ENCODE assay signal across 2 cellular contexts in genomic region chr13:98222816-98223215, GRCh38.
TF ChIP-seq lines count a peak whose summit lies in the region.

No MANE protein-coding gene starts in this region.

TF ChIP-seq in IMR-90, 13 proteins besides CTCF, POLR2A, EP300 and RAD21:
- TF ChIP-seq SMC3 (IDR thresholded peaks at IDR 0.05; ENCODE audit: low read depth, low read length), result no peak
- no peak for TF ChIP-seq MAFK (IDR thresholded peaks at IDR 0.05; ENCODE audit: low read depth, low read length)
- TF ChIP-seq RFX5 (IDR thresholded peaks at IDR 0.05; ENCODE audit: low read depth, low read length), result no peak
- TF ChIP-seq RCOR1 (IDR thresholded peaks at IDR 0.05; ENCODE audit: insufficient replicate concordance, low read length), result no peak
- TF ChIP-seq FOS (IDR thresholded peaks at IDR 0.05; ENCODE audit: low read depth, low read length), result no peak
- no peak for TF ChIP-seq MAZ (IDR thresholded peaks at IDR 0.05; ENCODE audit: borderline replicate concordance, low read depth, low read length)
- TF ChIP-seq MXI1 (IDR thresholded peaks at IDR 0.05; ENCODE audit: borderline replicate concordance, low read depth, low read length), result no peak
- no peak for TF ChIP-seq NFE2L2 (IDR thresholded peaks at IDR 0.05; ENCODE audit: low read depth, low read length)
- TF ChIP-seq BHLHE40 (IDR thresholded peaks at IDR 0.05; ENCODE audit: low read depth, low read length), result no peak
- TF ChIP-seq ELK1 (IDR thresholded peaks at IDR 0.05; ENCODE audit: borderline replicate concordance, low read depth, low read length), result no peak

TF ChIP-seq in K562, 482 proteins besides CTCF, POLR2A, EP300 and RAD21 (continues in another document):
- TF ChIP-seq PRMT5 (CRISPR knock-in tag; IDR thresholded peaks at IDR 0.05), result no peak
- TF ChIP-seq BCOR (IDR thresholded peaks at IDR 0.05), result no peak
- peak; percentile 78 for TF ChIP-seq TCF3 (CRISPR knock-in tag; IDR thresholded peaks at IDR 0.05)
- TF ChIP-seq NCOR1 (IDR thresholded peaks at IDR 0.05), result peak; percentile 41; the same call in 1 of the 2 replicates
- TF ChIP-seq THAP12 (CRISPR knock-in tag; IDR thresholded peaks at IDR 0.05), result no peak
- no peak for TF ChIP-seq ZNF124 (CRISPR knock-in tag; IDR thresholded peaks at IDR 0.05)
- TF ChIP-seq PTRF (tag; IDR thresholded peaks at IDR 0.05), result no peak
- TF ChIP-seq ZNF780A (CRISPR knock-in tag; IDR thresholded peaks at IDR 0.05), result no peak
- no peak for TF ChIP-seq TAF1 (IDR thresholded peaks at IDR 0.05; ENCODE audit: control insufficient read depth, extremely low read depth, insufficient read depth, low read length, severe bottlenecking)
- no peak for TF ChIP-seq ZNF174 (CRISPR knock-in tag; IDR thresholded peaks at IDR 0.05)
- TF ChIP-seq CC2D1A (IDR thresholded peaks at IDR 0.05), result no peak
- peak; percentile 19; the same call in 1 of the 2 replicates for TF ChIP-seq NFIC (IDR thresholded peaks at IDR 0.05)
- TF ChIP-seq ZNF518B (CRISPR knock-in tag; IDR thresholded peaks at IDR 0.05), result no peak
- TF ChIP-seq MBD2 (IDR thresholded peaks at IDR 0.05; ENCODE audit: borderline replicate concordance, low read depth), result no peak
- TF ChIP-seq JUN (IDR thresholded peaks at IDR 0.05; ENCODE audit: borderline replicate concordance, low read depth, low read length), result no peak
- TF ChIP-seq JUN (CRISPR knock-in tag; IDR thresholded peaks at IDR 0.05; ENCODE audit: borderline replicate concordance), result no peak
- TF ChIP-seq FOXM1 (IDR thresholded peaks at IDR 0.05; ENCODE audit: low read depth), result no peak
- no peak for TF ChIP-seq FOXM1 (CRISPR knock-in tag; IDR thresholded peaks at IDR 0.05; ENCODE audit: low read depth)
- no peak for TF ChIP-seq HCFC1 (IDR thresholded peaks at IDR 0.05; ENCODE audit: low read depth, low read length)
- no peak for TF ChIP-seq TAF7 (tag; IDR thresholded peaks at IDR 0.05)
- no peak for TF ChIP-seq DDX20 (tag; IDR thresholded peaks at IDR 0.05; ENCODE audit: low read depth)
- peak; percentile 58 for TF ChIP-seq DPF2 (IDR thresholded peaks at IDR 0.05)
- TF ChIP-seq ZNF449 (CRISPR knock-in tag; IDR thresholded peaks at IDR 0.05), result no peak
- TF ChIP-seq RREB1 (CRISPR knock-in tag; IDR thresholded peaks at IDR 0.05), result no peak
- TF ChIP-seq HDAC8 (tag; IDR thresholded peaks at IDR 0.05), result no peak
- TF ChIP-seq ZNF23 (CRISPR knock-in tag; IDR thresholded peaks at IDR 0.05), result no peak
- TF ChIP-seq PCBP1 (IDR thresholded peaks at IDR 0.05; ENCODE audit: low read depth, low read length, poor library complexity, severe bottlenecking), result no peak
- no peak for TF ChIP-seq U2AF2 (optimal IDR thresholded peaks at IDR 0.05; ENCODE audit: low read depth, low read length)
- no peak for TF ChIP-seq SRSF7 (optimal IDR thresholded peaks at IDR 0.05; ENCODE audit: low read depth, low read length)
- peak; percentile 43; the same call in 1 of the 2 replicates for TF ChIP-seq MTA2 (IDR thresholded peaks at IDR 0.05; ENCODE audit: low read depth)
- TF ChIP-seq FOXA3 (CRISPR knock-in tag; conservative IDR thresholded peaks at IDR 0.05 in 1 of 2, IDR thresholded peaks at IDR 0.05 in 1 of 2), result no peak
- TF ChIP-seq AFF1 (IDR thresholded peaks at IDR 0.05; ENCODE audit: low read depth in 1 of 2, partially characterized antibody in 2 of 2), result no peak
- no peak for TF ChIP-seq ZC3H8 (IDR thresholded peaks at IDR 0.05)
- TF ChIP-seq NFRKB (IDR thresholded peaks at IDR 0.05; ENCODE audit: low read depth), result no peak
- no peak for TF ChIP-seq RBFOX2 (IDR thresholded peaks at IDR 0.05; ENCODE audit: low read depth, low read length)
- TF ChIP-seq GTF3C2 (IDR thresholded peaks at IDR 0.05; ENCODE audit: borderline replicate concordance, extremely low read depth, insufficient read length), result no peak
- no peak for TF ChIP-seq ZKSCAN3 (CRISPR knock-in tag; IDR thresholded peaks at IDR 0.05)
- no peak for TF ChIP-seq HDAC2 (IDR thresholded peaks at IDR 0.05)
- TF ChIP-seq IRF9 (tag; IDR thresholded peaks at IDR 0.05), result no peak
